9 cellular contexts compared by ENCODE assay signal in genomic region chr18:45666520-45666919, GRCh38. TPM values are rescaled to one million over a fixed set of nuclear protein-coding genes. Genes with fewer than 3 reads are reported as not detected.
DNase-seq lines count a peak whose midpoint lies in the region; ATAC-seq and TF ChIP-seq lines count a peak whose summit lies in the region.
"Had no signal": no experiment of that assay in that cellular context is flagged by ENCODE, and none has a peak within 500 bp of the region (broad histone marks: within the 10 kb centered on the region; RNA-seq: fewer than 3 reads in every experiment).

No MANE protein-coding gene starts in this region.

- DNase-seq in DND-41 = peak; percentile 40
- DNase-seq in activated T-helper 2 cell treated with anti-CD3 and anti-CD28 coated beads, Interferon-gamma antibody, Interleukin-2, Interleukin-4, amounts not matched to agents 10 μg/mL and 5 μg/mL and 100 μg/mL, durations not matched to agents 14 hours and 24 hours and 36 hours (ENCODE audit: low spot score) = no peak
- DNase-seq in uterus = no peak
- no peak for DNase-seq in globus pallidus (ENCODE audit: low spot score)
- DNase-seq in RWPE1 (ENCODE audit: low spot score) = no peak
- no peak for DNase-seq in stimulated activated CD4-positive, alpha-beta T cell treated with anti-CD3 and anti-CD28 coated beads, Interleukin-1b, Interleukin-23, amount 100 ng/mL, for 48 hours

- H3K4me1 ChIP-seq in DND-41 (ENCODE audit: insufficient read depth, low read length) = peaks cover 69% of the 10 kb centered on the region
- H3K4me1 ChIP-seq in uterus = peaks cover 0 to 3% of the 10 kb centered on the region in 2 donors

- peaks cover 64% of the 10 kb centered on the region for H3K4me1 Mint-ChIP-seq in activated T-helper 2 cell treated with anti-CD3 and anti-CD28 coated beads, Interferon-gamma antibody, Interleukin-2, Interleukin-4, amounts not matched to agents 10 μg/mL and 5 μg/mL and 100 μg/mL, durations not matched to agents 14 hours and 24 hours and 36 hours (ENCODE audit: low read depth)

- no peak overlapping the region for H2AFZ ChIP-seq in DND-41 (ENCODE audit: low read depth, low read length)

- peaks cover 10% of the 10 kb centered on the region for H3K27me3 Mint-ChIP-seq in activated T-helper 2 cell treated with anti-CD3 and anti-CD28 coated beads, Interferon-gamma antibody, Interleukin-2, Interleukin-4, amounts not matched to agents 10 μg/mL and 5 μg/mL and 100 μg/mL, durations not matched to agents 14 hours and 24 hours and 36 hours (ENCODE audit: low read depth)

- no peaks in the 10 kb centered on the region for H3K9me3 Mint-ChIP-seq in activated T-helper 2 cell treated with anti-CD3 and anti-CD28 coated beads, Interferon-gamma antibody, Interleukin-2, Interleukin-4, amounts not matched to agents 10 μg/mL and 5 μg/mL and 100 μg/mL, durations not matched to agents 14 hours and 24 hours and 36 hours

- no peaks in the 10 kb centered on the region for H3K36me3 Mint-ChIP-seq in activated T-helper 2 cell treated with anti-CD3 and anti-CD28 coated beads, Interferon-gamma antibody, Interleukin-2, Interleukin-4, amounts not matched to agents 10 μg/mL and 5 μg/mL and 100 μg/mL, durations not matched to agents 14 hours and 24 hours and 36 hours (ENCODE audit: low read depth)

- peak overlapping the region in 1 of 2 experiments; percentile 14; a peak in 2 of 4 replicates for H3K4me3 ChIP-seq in DND-41 (ENCODE audit: low read depth in 1 of 2, low read length in 2 of 2)
- no peak overlapping the region for H3K4me3 ChIP-seq in uterus
- H3K4me3 ChIP-seq: lung had no signal

- no peak for TF ChIP-seq POLR2A in uterus (IDR thresholded peaks at IDR 0.05)

- peak overlapping the region; percentile 41 for H3K9ac ChIP-seq in DND-41 (ENCODE audit: low read depth, low read length)

- no peaks in the 10 kb centered on the region for H3K9me3 ChIP-seq in DND-41 (ENCODE audit: insufficient read depth, low read length, severe bottlenecking)
- no peaks in the 10 kb centered on the region for H3K9me3 ChIP-seq in uterus

- H3K4me3 Mint-ChIP-seq in activated T-helper 2 cell treated with anti-CD3 and anti-CD28 coated beads, Interferon-gamma antibody, Interleukin-2, Interleukin-4, amounts not matched to agents 10 μg/mL and 5 μg/mL and 100 μg/mL, durations not matched to agents 14 hours and 24 hours and 36 hours (ENCODE audit: low read depth) = peak overlapping the region; percentile 40

- H3K27me3 ChIP-seq in DND-41 (ENCODE audit: insufficient read depth, low read length, poor library complexity) = no peaks in the 10 kb centered on the region
- no peaks in the 10 kb centered on the region for H3K27me3 ChIP-seq in uterus

- POLR2A ChIA-PET in RWPE1 (lab: Yijun Ruan, JAX; ENCODE audit: low non-redundant PET) = no interaction called here

- H3K27ac ChIP-seq in DND-41 (ENCODE audit: low read length) = peak overlapping the region; percentile 83
- H3K27ac ChIP-seq in uterus = peak overlapping the region in 1 of 2 donors; percentile 26
- no peak overlapping the region for H3K27ac ChIP-seq in RWPE1

- CTCF ChIA-PET in RWPE1 (lab: Yijun Ruan, JAX) = no interaction called here

- peak overlapping the region; percentile 48 for H3K4me2 ChIP-seq in DND-41 (ENCODE audit: insufficient read depth, low read length)

- intact Hi-C loops in activated T-helper 2 cell treated with anti-CD3 and anti-CD28 coated beads, Interferon-gamma antibody, Interleukin-2, Interleukin-4, amounts not matched to agents 10 μg/mL and 5 μg/mL and 100 μg/mL, durations not matched to agents 14 hours and 24 hours and 36 hours (cut with micrococcal nuclease) = loop anchor here (1.0 to 10.0 kb wide), 5 partner anchors 21 to 588 kb away; no protein-coding TSS in a partner anchor
- intact Hi-C loops in uterus (cut with DNase I; ENCODE audit: low total_unique reads) = no loop called here

- ATAC-seq in DND-41 (ENCODE audit: insufficient read depth, low read depth) (peak; percentile 43), GM19328 (IDR thresholded peaks at IDR 0.05; ENCODE audit: unreplicated experiment) (peak; percentile 61), HG03139 (IDR thresholded peaks at IDR 0.05; ENCODE audit: unreplicated experiment) (peak; percentile 61)

- TF ChIP-seq CTCF in DND-41 (IDR thresholded peaks at IDR 0.05; ENCODE audit: borderline replicate concordance, extremely low read depth, low read length, poor library complexity, severe bottlenecking) (no peak), uterus (IDR thresholded peaks at IDR 0.05) (no peak), RWPE1 (conservative IDR thresholded peaks at IDR 0.05; ENCODE audit: low read depth) (no peak)

- no peaks in the 10 kb centered on the region for H4K20me1 ChIP-seq in DND-41 (ENCODE audit: insufficient read depth, low read length)

- no peaks in the 10 kb centered on the region for H3K36me3 ChIP-seq in DND-41 (ENCODE audit: insufficient read depth, low read length)
- no peaks in the 10 kb centered on the region for H3K36me3 ChIP-seq in uterus

- no peaks in the 10 kb centered on the region for H3K79me2 ChIP-seq in DND-41 (ENCODE audit: insufficient read depth, low read length)

- H3K27ac Mint-ChIP-seq in activated T-helper 2 cell treated with anti-CD3 and anti-CD28 coated beads, Interferon-gamma antibody, Interleukin-2, Interleukin-4, amounts not matched to agents 10 μg/mL and 5 μg/mL and 100 μg/mL, durations not matched to agents 14 hours and 24 hours and 36 hours = peak overlapping the region; percentile 89

RNA-seq across cellular contexts. Expression of gene SLC14A2, which starts 51.2 kb away (rescaled TPM):
- 0.09 TPM in 2 replicates for total RNA-seq in activated T-helper 2 cell treated with anti-CD3 and anti-CD28 coated beads, Interferon-gamma antibody, Interleukin-2, Interleukin-4, amounts not matched to agents 10 μg/mL and 5 μg/mL and 100 μg/mL, durations not matched to agents 14 hours and 24 hours and 36 hours
- total RNA-seq in uterus = not detected

RNA-seq across cellular contexts. Expression of gene SLC14A1, which starts 57.5 kb away (rescaled TPM):
- 5.6 and 6.0 TPM in 2 replicates for total RNA-seq in activated T-helper 2 cell treated with anti-CD3 and anti-CD28 coated beads, Interferon-gamma antibody, Interleukin-2, Interleukin-4, amounts not matched to agents 10 μg/mL and 5 μg/mL and 100 μg/mL, durations not matched to agents 14 hours and 24 hours and 36 hours
- total RNA-seq in uterus = 10 to 100 TPM in 1 of 4 donors, under 1 TPM in 1, not detected in 2; 0.95 to 26.0 TPM
